In genomic region chr2:96059443-96059842, GRCh38 we compare ENCODE assay signal across 2 cellular contexts. TPM values are rescaled to one million over a fixed set of nuclear protein-coding genes. Genes with fewer than 3 reads are reported as not detected.
"Had no signal": no experiment of that assay in that cellular context is flagged by ENCODE, and none has a peak within 500 bp of the region (broad histone marks: within the 10 kb centered on the region; RNA-seq: fewer than 3 reads in every experiment).

No MANE protein-coding gene starts in this region.

RNA-seq across cellular contexts. Expression of gene GPAT2, which starts 24.7 kb away (rescaled TPM):
- total RNA-seq: G401, GM12878 had no signal

RNA-seq across cellular contexts. Expression of gene ADRA2B, which starts 56.9 kb away (rescaled TPM):
- total RNA-seq: G401 had no signal
